1 cellular context compared by ENCODE assay signal in genomic region chr2:135795641-135796040, GRCh38.
TF ChIP-seq lines count a peak whose summit lies in the region.

No MANE protein-coding gene starts in this region.

TF ChIP-seq in K562, 482 proteins besides CTCF, POLR2A, EP300 and RAD21:
- 0 out of 2 replicates have a peak, but pooled peaks have one; percentile 35 for TF ChIP-seq ZNF384 (IDR thresholded peaks at IDR 0.05; ENCODE audit: low read depth, low read length)
